ENCODE assay signal across 1 cellular context in genomic region chr20:64056639-64056888, GRCh38.
TF ChIP-seq lines count a peak whose summit lies in the region.

No MANE protein-coding gene starts in this region.

TF ChIP-seq in HepG2, 621 proteins besides CTCF, POLR2A, EP300 and RAD21 (continued from another document and continues in another):
- peak; percentile 50; the same call in 1 of the 2 replicates for TF ChIP-seq ZBTB14 (CRISPR knock-in tag; IDR thresholded peaks at IDR 0.05)
- no peak for TF ChIP-seq ZFP90 (CRISPR knock-in tag; IDR thresholded peaks at IDR 0.05; ENCODE audit: borderline replicate concordance)
- TF ChIP-seq REL (CRISPR knock-in tag; conservative IDR thresholded peaks at IDR 0.05): no peak; the same call in 1 of the 2 replicates
- no peak for TF ChIP-seq ZNF784 (CRISPR knock-in tag; IDR thresholded peaks at IDR 0.05; ENCODE audit: borderline replicate concordance)
- TF ChIP-seq ZNF605 (CRISPR knock-in tag; IDR thresholded peaks at IDR 0.05): 0 out of 2 replicates have a peak, but pooled peaks have one; percentile 78
- TF ChIP-seq FOXO4 (CRISPR knock-in tag; conservative IDR thresholded peaks at IDR 0.05): no peak
- peak; percentile 40; the same call in 1 of the 2 replicates for TF ChIP-seq SP140L (CRISPR knock-in tag; IDR thresholded peaks at IDR 0.05; ENCODE audit: borderline replicate concordance)
- TF ChIP-seq ZNF501 (CRISPR knock-in tag; IDR thresholded peaks at IDR 0.05): no peak
- no peak for TF ChIP-seq ZNF83 (CRISPR knock-in tag; IDR thresholded peaks at IDR 0.05; ENCODE audit: borderline replicate concordance)
- TF ChIP-seq GLMP (CRISPR knock-in tag; IDR thresholded peaks at IDR 0.05; ENCODE audit: borderline replicate concordance): no peak
- TF ChIP-seq THRA (CRISPR knock-in tag; IDR thresholded peaks at IDR 0.05; ENCODE audit: borderline replicate concordance): peak; percentile 76; the same call in 1 of the 2 replicates
- TF ChIP-seq ZNF556 (CRISPR knock-in tag; IDR thresholded peaks at IDR 0.05; ENCODE audit: borderline replicate concordance): no peak; the same call in 1 of the 2 replicates
- TF ChIP-seq ZNF792 (CRISPR knock-in tag; IDR thresholded peaks at IDR 0.05): no peak
- TF ChIP-seq ZNF296 (CRISPR knock-in tag; conservative IDR thresholded peaks at IDR 0.05): 0 out of 2 replicates have a peak, but pooled peaks have one; percentile 73
- TF ChIP-seq YY1 (IDR thresholded peaks at IDR 0.05; ENCODE audit: insufficient read depth, insufficient replicate concordance, low read depth, low read length): peak; percentile 77
- no peak for TF ChIP-seq ZNF704 (CRISPR knock-in tag; IDR thresholded peaks at IDR 0.05; ENCODE audit: borderline replicate concordance)
- peak; percentile 17; the same call in 1 of the 2 replicates for TF ChIP-seq ATF5 (CRISPR knock-in tag; IDR thresholded peaks at IDR 0.05; ENCODE audit: low read depth)
- TF ChIP-seq CCAR2 (optimal IDR thresholded peaks at IDR 0.05; ENCODE audit: low read depth, low read length): no peak
- TF ChIP-seq ONECUT2 (CRISPR knock-in tag; IDR thresholded peaks at IDR 0.05): no peak
- 0 out of 2 replicates have a peak, but pooled peaks have one; percentile 18 for TF ChIP-seq ZSCAN12 (CRISPR knock-in tag; IDR thresholded peaks at IDR 0.05)
- no peak; the same call in 1 of the 2 replicates for TF ChIP-seq MXD4 (CRISPR knock-in tag; IDR thresholded peaks at IDR 0.05)
- TF ChIP-seq DRAP1 (CRISPR knock-in tag; IDR thresholded peaks at IDR 0.05): no peak
- TF ChIP-seq PLRG1 (conservative IDR thresholded peaks at IDR 0.05): no peak
- TF ChIP-seq ZNF263 (CRISPR knock-in tag; IDR thresholded peaks at IDR 0.05): no peak
- peak; percentile 12; the same call in 1 of the 2 replicates for TF ChIP-seq ZNF276 (CRISPR knock-in tag; IDR thresholded peaks at IDR 0.05; ENCODE audit: low read depth)
- TF ChIP-seq NCOR1 (IDR thresholded peaks at IDR 0.05; ENCODE audit: borderline replicate concordance, low read length): no peak; the same call in 1 of the 2 replicates
- TF ChIP-seq ZNF20 (CRISPR knock-in tag; IDR thresholded peaks at IDR 0.05): no peak
- peak; percentile 20; the same call in 1 of the 2 replicates for TF ChIP-seq HOMEZ (CRISPR knock-in tag; IDR thresholded peaks at IDR 0.05; ENCODE audit: low read depth)
- no peak for TF ChIP-seq ATRX (CRISPR knock-in tag; IDR thresholded peaks at IDR 0.05; ENCODE audit: borderline replicate concordance)
- no peak for TF ChIP-seq CHCHD3 (CRISPR knock-in tag; IDR thresholded peaks at IDR 0.05)
- TF ChIP-seq CREBL2 (CRISPR knock-in tag; IDR thresholded peaks at IDR 0.05; ENCODE audit: borderline replicate concordance): no peak
- TF ChIP-seq ZNF674 (CRISPR knock-in tag; IDR thresholded peaks at IDR 0.05; ENCODE audit: low read depth): no peak
- no peak for TF ChIP-seq ZFP36 (IDR thresholded peaks at IDR 0.05; ENCODE audit: borderline replicate concordance, low read depth, low read length, partially characterized antibody)
- TF ChIP-seq ZNF407 (CRISPR knock-in tag; IDR thresholded peaks at IDR 0.05; ENCODE audit: not compliant biosample characterization): no peak
